ENCODE assay signal across 1 cellular context in the genomic region with DNA sequence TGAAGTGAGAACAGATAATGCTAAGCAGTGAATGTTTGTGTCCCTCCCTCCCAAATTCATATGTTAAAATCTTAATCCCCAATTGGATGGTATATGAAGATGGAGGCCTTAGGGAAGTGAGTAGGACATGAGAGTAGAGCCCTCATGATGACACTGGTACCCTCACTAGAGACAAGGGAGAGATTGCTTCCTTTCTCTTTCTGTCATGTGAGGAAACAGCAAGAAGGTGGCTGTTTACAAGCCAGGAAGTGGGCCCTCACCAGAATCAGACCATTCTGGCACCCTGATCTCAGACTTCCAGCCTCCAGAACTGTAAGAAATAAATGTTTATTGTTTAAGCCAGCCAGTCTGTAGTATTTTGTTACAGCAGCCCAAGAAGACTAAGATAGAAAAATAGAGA.
TF ChIP-seq lines count a peak whose summit lies in the region.

No MANE protein-coding gene starts in this region.

TF ChIP-seq in GM12878, 131 proteins besides CTCF, POLR2A, EP300 and RAD21:
- TF ChIP-seq YBX1 (IDR thresholded peaks at IDR 0.05) (no peak), ZZZ3 (IDR thresholded peaks at IDR 0.05; ENCODE audit: control insufficient read depth, insufficient read length, low read depth) (no peak), SIX5 (IDR thresholded peaks at IDR 0.05; ENCODE audit: low read depth, low read length, severe bottlenecking) (no peak), CEBPB (IDR thresholded peaks at IDR 0.05; ENCODE audit: borderline replicate concordance in 1 of 2, low read depth in 2 of 2, low read length in 2 of 2) (no peak), ZNF384 (IDR thresholded peaks at IDR 0.05; ENCODE audit: borderline replicate concordance, low read depth, low read length) (no peak), TAF1 (IDR thresholded peaks at IDR 0.05; ENCODE audit: borderline replicate concordance, low read depth, low read length) (no peak), TCF12 (IDR thresholded peaks at IDR 0.05; ENCODE audit: low read depth, low read length) (no peak), KLF5 (IDR thresholded peaks at IDR 0.05; ENCODE audit: partially characterized antibody) (no peak), NR2F1 (conservative IDR thresholded peaks at IDR 0.05) (no peak), SREBF2 (IDR thresholded peaks at IDR 0.05; ENCODE audit: low read length) (no peak), RAD51 (IDR thresholded peaks at IDR 0.05) (no peak), HCFC1 (IDR thresholded peaks at IDR 0.05; ENCODE audit: low read length) (no peak), SP1 (IDR thresholded peaks at IDR 0.05; ENCODE audit: low read depth, low read length) (no peak), JUNB (IDR thresholded peaks at IDR 0.05) (no peak), SMARCA5 (IDR thresholded peaks at IDR 0.05) (no peak)
- TF ChIP-seq, protein P1, sequence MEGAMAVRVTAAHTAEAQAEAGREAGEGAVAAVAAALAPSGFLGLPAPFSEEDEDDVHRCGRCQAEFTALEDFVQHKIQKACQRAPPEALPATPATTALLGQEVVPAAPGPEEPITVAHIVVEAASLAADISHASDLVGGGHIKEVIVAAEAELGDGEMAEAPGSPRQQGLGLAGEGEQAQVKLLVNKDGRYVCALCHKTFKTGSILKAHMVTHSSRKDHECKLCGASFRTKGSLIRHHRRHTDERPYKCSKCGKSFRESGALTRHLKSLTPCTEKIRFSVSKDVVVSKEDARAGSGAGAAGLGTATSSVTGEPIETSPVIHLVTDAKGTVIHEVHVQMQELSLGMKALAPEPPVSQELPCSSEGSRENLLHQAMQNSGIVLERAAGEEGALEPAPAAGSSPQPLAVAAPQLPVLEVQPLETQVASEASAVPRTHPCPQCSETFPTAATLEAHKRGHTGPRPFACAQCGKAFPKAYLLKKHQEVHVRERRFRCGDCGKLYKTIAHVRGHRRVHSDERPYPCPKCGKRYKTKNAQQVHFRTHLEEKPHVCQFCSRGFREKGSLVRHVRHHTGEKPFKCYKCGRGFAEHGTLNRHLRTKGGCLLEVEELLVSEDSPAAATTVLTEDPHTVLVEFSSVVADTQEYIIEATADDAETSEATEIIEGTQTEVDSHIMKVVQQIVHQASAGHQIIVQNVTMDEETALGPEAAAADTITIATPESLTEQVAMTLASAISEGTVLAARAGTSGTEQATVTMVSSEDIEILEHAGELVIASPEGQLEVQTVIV (IDR thresholded peaks at IDR 0.05; ENCODE audit: borderline replicate concordance, partially characterized antibody), result no peak
TF ChIP-seq in GM12878: peak in this region for 0.
